Comparison of ENCODE assay signal across 19 cellular contexts in genomic region chr6:122845464-122845863, GRCh38. TPM values are rescaled to one million over a fixed set of nuclear protein-coding genes. Genes with fewer than 3 reads are reported as not detected.
A peak's percentile ranks its signal among the peaks of the same experiment; 100 is the strongest.
DNase-seq lines count a peak whose midpoint lies in the region; ATAC-seq, FAIRE-seq and TF ChIP-seq lines count a peak whose summit lies in the region.
"Had no signal": no experiment of that assay in that cellular context is flagged by ENCODE, and none has a peak within 500 bp of the region (broad histone marks: within the 10 kb centered on the region; RNA-seq: fewer than 3 reads in every experiment).

No MANE protein-coding gene starts in this region.

- H3K27me3 ChIP-seq in ACC112 (ENCODE audit: insufficient read depth, low read length), result no peaks in the 10 kb centered on the region
- H3K27me3 ChIP-seq in HUES48 (ENCODE audit: control insufficient read depth, insufficient read depth, low read length), result no peaks in the 10 kb centered on the region
- no peaks in the 10 kb centered on the region for H3K27me3 ChIP-seq in astrocyte (ENCODE audit: insufficient read depth, low read length)
- H3K27me3 ChIP-seq: MG63, Peyer's patch had no signal

- no peak overlapping the region for H3K4me2 ChIP-seq in astrocyte (ENCODE audit: low read length)

- no peak overlapping the region for H3K4me3 Mint-ChIP-seq in astrocyte (ENCODE audit: unreplicated experiment)
- H3K4me3 Mint-ChIP-seq: CD4-positive, alpha-beta T cell had no signal

- no peak for FAIRE-seq in astrocyte (lab: Jason Lieb, UNC)
- FAIRE-seq: GM12878 had no signal

- H3K9me3 ChIP-seq in HUES48 (ENCODE audit: control insufficient read depth, insufficient read depth, low read length) (no peaks in the 10 kb centered on the region), astrocyte (ENCODE audit: insufficient read depth, low read depth, low read length) (no peaks in the 10 kb centered on the region)
- H3K9me3 ChIP-seq: MG63, Peyer's patch had no signal

- H3K36me3 ChIP-seq in ACC112 (ENCODE audit: insufficient read depth, low read length) (no peaks in the 10 kb centered on the region), HUES48 (ENCODE audit: control insufficient read depth, insufficient read depth, low read length) (no peaks in the 10 kb centered on the region), astrocyte (ENCODE audit: insufficient read depth, low read length) (no peaks in the 10 kb centered on the region)
- H3K36me3 ChIP-seq: MG63, Peyer's patch had no signal

- H3K79me2 ChIP-seq in ACC112 (ENCODE audit: control insufficient read depth, insufficient read depth, low read length, unreplicated experiment), result no peaks in the 10 kb centered on the region
- H3K79me2 ChIP-seq in astrocyte (ENCODE audit: insufficient read depth, low read length), result no peaks in the 10 kb centered on the region

- H3K36me3 Mint-ChIP-seq in astrocyte (ENCODE audit: low read depth, unreplicated experiment), result no peaks in the 10 kb centered on the region

- peaks cover 2% of the 10 kb centered on the region for H3K9me3 Mint-ChIP-seq in astrocyte (ENCODE audit: unreplicated experiment)
- H3K9me3 Mint-ChIP-seq: CD4-positive, alpha-beta T cell had no signal

- peaks cover 5% of the 10 kb centered on the region for H3K4me1 Mint-ChIP-seq in astrocyte (ENCODE audit: low read depth, unreplicated experiment)

- TF ChIP-seq CTCF in astrocyte (IDR thresholded peaks at IDR 0.05; ENCODE audit: insufficient read depth, low read depth, low read length), result no peak

- intact Hi-C loops in left colon (cut with DNase I, micrococcal nuclease), result no loop called here
- intact Hi-C loops in posterior vena cava (cut with DNase I), result no loop called here

- H3K4me1 ChIP-seq in ACC112 (ENCODE audit: control insufficient read depth, insufficient read depth, low read length, unreplicated experiment) (peaks cover 12% of the 10 kb centered on the region), HUES48 (ENCODE audit: control insufficient read depth, insufficient read depth, low read length) (peaks cover 11% of the 10 kb centered on the region; the same call in 1 of the 2 replicates), astrocyte (ENCODE audit: insufficient read depth, low read length) (no peaks in the 10 kb centered on the region)

- H3K9ac ChIP-seq in HUES48 (ENCODE audit: low read depth, low read length) (no peak overlapping the region), astrocyte (ENCODE audit: low read length) (no peak overlapping the region)

- DNase-seq in astrocyte (ENCODE audit: low read depth) (no peak), left colon (no peak), NCI-H1436 (lab: John Stamatoyannopoulos, UW) (no peak), posterior vena cava (ENCODE audit: low spot score) (no peak), midbrain (lab: John Stamatoyannopoulos, UW) (no peak)
- DNase-seq: 8988T; CD4-positive, alpha-beta T cell; DMS153; MG63; NCI-H1092; NCI-H2081 treated with DMSO at 0.1 percent for 48 hours; NCI-H446 treated with DMSO at 0.1 percent for 48 hours; NCI-H69; Peyer's patch had no signal

- H3K27ac ChIP-seq in ACC112 (ENCODE audit: low read depth, low read length) (peak overlapping the region; percentile 75), HUES48 (ENCODE audit: low read depth, low read length) (peak overlapping the region; percentile 57), astrocyte (ENCODE audit: low read depth, low read length) (no peak overlapping the region)

- H2AFZ ChIP-seq in ACC112 (ENCODE audit: low read length, unreplicated experiment) (peak overlapping the region; percentile 98), astrocyte (ENCODE audit: low read depth, low read length) (no peak overlapping the region)

- H3K27me3 Mint-ChIP-seq in astrocyte (ENCODE audit: low read depth, unreplicated experiment), result peaks cover 11% of the 10 kb centered on the region
- H3K27me3 Mint-ChIP-seq: CD4-positive, alpha-beta T cell had no signal

- H3K4me3 ChIP-seq in ACC112 (ENCODE audit: low read depth, low read length) (peak overlapping the region; percentile 73), HUES48 (ENCODE audit: low read depth, low read length) (no peak overlapping the region), astrocyte (ENCODE audit: insufficient read depth, low read depth, low read length) (no peak overlapping the region)
- H3K4me3 ChIP-seq: GM12878, MG63, Peyer's patch had no signal

- peak overlapping the region; percentile 54 for H3K27ac Mint-ChIP-seq in astrocyte (ENCODE audit: unreplicated experiment)
- H3K27ac Mint-ChIP-seq: CD4-positive, alpha-beta T cell had no signal

- ATAC-seq in left colon (peak; percentile 7), GM21737 (IDR thresholded peaks at IDR 0.05; ENCODE audit: unreplicated experiment) (no peak)
- ATAC-seq: Right ventricle myocardium inferior had no signal

- no peaks in the 10 kb centered on the region for H4K20me1 ChIP-seq in astrocyte (ENCODE audit: insufficient read depth, low read length)

RNA-seq across cellular contexts. Expression of gene SMPDL3A, which starts 56.4 kb away (rescaled TPM):
- 6.9 and 7.3 TPM in 2 replicates for total RNA-seq in astrocyte
- 100 to 1,000 TPM; 129 to 186 TPM for total RNA-seq in left colon
- total RNA-seq in posterior vena cava, result 1 to 10 TPM; 6.1 to 7.0 TPM

Comparison
In these comparisons a context has a peak if more than half of its experiments do, and no peak if none do; other contexts are left out.
1. RNA of gene SMPDL3A, which starts 56.4 kb away (total RNA-seq): 129 to 186 TPM in left colon; 6.9 to 7.3 TPM in astrocyte and 6.1 to 7.0 TPM in posterior vena cava; every median in the first group is over 10 times any median in the second.